ENCODE assay signal across 7 cellular contexts in genomic region chr1:45467353-45467752, GRCh38. TPM values are rescaled to one million over a fixed set of nuclear protein-coding genes. Genes with fewer than 3 reads are reported as not detected.
DNase-seq lines count a peak whose midpoint lies in the region; ATAC-seq, FAIRE-seq and TF ChIP-seq lines count a peak whose summit lies in the region.
"Not testable (repeated sequence)": the region's sequence is repeated elsewhere in the genome, so short reads cannot be mapped to it uniquely, and the experiment has no call there.

No MANE protein-coding gene starts in this region.

- not testable (repeated sequence) for H3K36me3 ChIP-seq in astrocyte (ENCODE audit: insufficient read depth, low read length)

- H3K9me3 Mint-ChIP-seq in astrocyte (ENCODE audit: unreplicated experiment); naive B cell: not testable (repeated sequence)

- not testable (repeated sequence) for H3K27ac ChIP-seq in astrocyte (ENCODE audit: low read depth, low read length)

- not testable (repeated sequence) for H3K79me2 ChIP-seq in astrocyte (ENCODE audit: insufficient read depth, low read length)

- H3K4me3 ChIP-seq in astrocyte (ENCODE audit: insufficient read depth, low read depth, low read length): not testable (repeated sequence)

- not testable (repeated sequence) for H3K9ac ChIP-seq in astrocyte (ENCODE audit: low read length)

- TF ChIP-seq CTCF in astrocyte (IDR thresholded peaks at IDR 0.05; ENCODE audit: insufficient read depth, low read depth, low read length): not testable (repeated sequence)

- H2AFZ ChIP-seq in astrocyte (ENCODE audit: low read depth, low read length): not testable (repeated sequence)

- not testable (repeated sequence) for H3K27me3 ChIP-seq in astrocyte (ENCODE audit: insufficient read depth, low read length)

- not testable (repeated sequence) for H3K36me3 Mint-ChIP-seq in astrocyte (ENCODE audit: low read depth, unreplicated experiment); naive B cell

- not testable (repeated sequence) for H4K20me1 ChIP-seq in astrocyte (ENCODE audit: insufficient read depth, low read length)

- not testable (repeated sequence) for H3K4me3 Mint-ChIP-seq in astrocyte (ENCODE audit: unreplicated experiment)
- H3K4me3 Mint-ChIP-seq in naive B cell: peak overlapping the region in 3 of 8 donors; percentile 3 to 84 (median 57)

- DNase-seq in astrocyte (ENCODE audit: low read depth): peak; percentile 2
- DNase-seq in naive B cell: not testable (repeated sequence)

- H3K27me3 Mint-ChIP-seq in astrocyte (ENCODE audit: low read depth, unreplicated experiment); naive B cell: not testable (repeated sequence)

- not testable (repeated sequence) for H3K27ac Mint-ChIP-seq in astrocyte (ENCODE audit: unreplicated experiment)
- H3K27ac Mint-ChIP-seq in naive B cell: peak overlapping the region in 1 of 6 donors; percentile 24

- not testable (repeated sequence) for H3K4me2 ChIP-seq in astrocyte (ENCODE audit: low read length)

- ATAC-seq in GM18511 (IDR thresholded peaks at IDR 0.05; ENCODE audit: unreplicated experiment): peak; percentile 72
- peak; percentile 54 for ATAC-seq in GM19035 (IDR thresholded peaks at IDR 0.05; ENCODE audit: unreplicated experiment)
- ATAC-seq in GM21528 (IDR thresholded peaks at IDR 0.05; ENCODE audit: low FRiP score, unreplicated experiment): peak; percentile 65
- ATAC-seq in HG02763 (IDR thresholded peaks at IDR 0.05; ENCODE audit: unreplicated experiment): peak; percentile 49
- peak; percentile 43 for ATAC-seq in HG03457 (IDR thresholded peaks at IDR 0.05; ENCODE audit: unreplicated experiment)
- peak; percentile 60 to 84 for ATAC-seq in naive B cell (ENCODE audit: low read depth in 2 of 2)

- not testable (repeated sequence) for FAIRE-seq in astrocyte (lab: Jason Lieb, UNC)

- H3K4me1 Mint-ChIP-seq in astrocyte (ENCODE audit: low read depth, unreplicated experiment): not testable (repeated sequence)
- peaks cover 14 to 25% (median 20%) of the 10 kb centered on the region in 3 donors for H3K4me1 Mint-ChIP-seq in naive B cell

- H3K4me1 ChIP-seq in astrocyte (ENCODE audit: insufficient read depth, low read length): not testable (repeated sequence)

- H3K9me3 ChIP-seq in astrocyte (ENCODE audit: insufficient read depth, low read depth, low read length): not testable (repeated sequence)

RNA-seq across cellular contexts. Expression of gene TESK2, which starts 23.6 kb away (rescaled TPM):
- total RNA-seq in astrocyte: 1.7 and 2.0 TPM in 2 replicates
- 10 to 100 TPM in 5 of 6 donors, 1 to 10 TPM in 1; 9.0 to 20.1 (median 12.9) TPM for polyA plus RNA-seq in naive B cell (ENCODE audit: low read depth in 6 of 6)

RNA-seq across cellular contexts. Expression of gene CCDC163, which starts 32.5 kb away (rescaled TPM):
- 3.0 and 3.5 TPM in 2 replicates for total RNA-seq in astrocyte
- polyA plus RNA-seq in naive B cell (ENCODE audit: low read depth in 6 of 6): 1 to 10 TPM; 1.6 to 6.8 (median 5.1) TPM

RNA-seq across cellular contexts. Expression of gene MMACHC, which starts 32.7 kb away (rescaled TPM):
- 5.4 and 6.2 TPM in 2 replicates for total RNA-seq in astrocyte
- 1 to 10 TPM in 1 of 6 donors, under 1 TPM in 4, not detected in 1; 0.20 to 1.5 (median 0.41) TPM for polyA plus RNA-seq in naive B cell (ENCODE audit: low read depth in 6 of 6)

RNA-seq across cellular contexts. Expression of gene PRDX1, which starts 54.3 kb away (rescaled TPM):
- total RNA-seq in astrocyte: 861 and 986 TPM in 2 replicates
- 100 to 1,000 TPM; 171 to 239 (median 203) TPM for polyA plus RNA-seq in naive B cell (ENCODE audit: low read depth in 6 of 6)
